ENCODE assay signal across 8 cellular contexts in the genomic region with DNA sequence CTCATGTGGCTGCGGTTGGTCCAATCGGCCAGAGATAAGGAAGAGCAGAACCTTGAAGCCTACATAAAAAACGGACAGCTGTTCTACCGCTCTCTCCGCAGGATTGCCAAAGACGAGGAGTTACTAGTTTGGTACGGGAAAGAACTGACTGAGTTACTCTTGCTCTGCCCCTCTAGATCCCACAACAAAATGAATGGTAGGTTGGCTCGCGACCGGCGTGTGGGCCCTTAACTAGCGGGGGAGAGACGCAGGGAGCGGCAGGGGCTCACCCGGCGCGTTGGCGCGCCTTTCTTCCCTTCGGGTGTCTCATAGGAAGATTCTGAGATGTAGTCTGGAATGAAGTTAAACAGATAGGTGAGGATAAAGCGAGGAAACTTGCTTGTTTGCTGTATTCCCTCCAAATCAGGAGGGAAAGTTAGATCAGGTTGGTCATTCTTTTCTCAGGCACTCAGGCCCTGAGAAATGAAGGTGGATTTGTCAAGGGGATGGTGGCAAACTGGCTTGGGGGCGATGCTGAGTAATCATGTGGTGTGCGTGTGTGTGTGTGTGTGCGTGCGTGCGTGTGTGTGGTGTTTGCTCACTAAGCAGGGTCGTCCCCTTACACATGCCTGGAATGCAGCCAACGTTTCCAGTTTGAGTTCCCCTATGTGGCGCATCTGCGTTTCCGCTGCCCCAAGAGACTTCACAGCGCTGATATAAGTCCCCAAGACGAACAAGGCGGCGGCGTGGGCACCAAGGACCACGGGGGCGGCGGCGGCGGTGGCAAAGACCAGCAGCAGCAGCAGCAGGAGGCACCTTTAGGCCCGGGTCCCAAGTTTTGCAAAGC. TPM values are rescaled to one million over a fixed set of nuclear protein-coding genes. Genes with fewer than 3 reads are reported as not detected.
DNase-seq lines count a peak whose midpoint lies in the region; ATAC-seq and TF ChIP-seq lines count a peak whose summit lies in the region.

No MANE protein-coding gene starts in this region.

- intact Hi-C loops in dorsolateral prefrontal cortex (cut with DNase I): loop anchor here (2.0 to 10.0 kb wide), 3 partner anchors 15 to 1157 kb away; no protein-coding TSS in a partner anchor

- peak; percentile 18 for ATAC-seq in HG03460 (IDR thresholded peaks at IDR 0.05; ENCODE audit: unreplicated experiment)

- H3K27me3 ChIP-seq in dorsolateral prefrontal cortex (peaks cover 0 to 81% (median 37%) of the 10 kb centered on the region in 45 donors), mucosa of rectum (ENCODE audit: control insufficient read depth in 2 of 2, insufficient read depth in 2 of 2, low read length in 2 of 2) (peaks cover 29 to 45% of the 10 kb centered on the region in 2 donors), stomach smooth muscle (ENCODE audit: control insufficient read depth in 1 of 2, insufficient read depth in 2 of 2, low read length in 2 of 2) (no peaks in the 10 kb centered on the region)

- DNase-seq in SIG-M5 treated with dmso at 0.1 percent for 504 hours (lab: John Stamatoyannopoulos, UW; ENCODE audit: unreplicated experiment) (peak; percentile 41), SIG-M5 (lab: John Stamatoyannopoulos, UW) (no peak), dorsolateral prefrontal cortex (peak in 2 of 10 donors; percentile 22 to 34), dedifferentiated amniotic fluid mesenchymal stem cell (ENCODE audit: extremely low spot score) (no peak)
- peak; percentile 50 for DNase-seq in activated CD4-positive, alpha-beta T cell treated with anti-CD3 and anti-CD28 coated beads for 1 hour

- no peaks in the 10 kb centered on the region for H3K9me3 ChIP-seq in mucosa of rectum (ENCODE audit: control insufficient read depth in 2 of 2, low read length in 2 of 2)
- H3K9me3 ChIP-seq in stomach smooth muscle (ENCODE audit: control insufficient read depth in 2 of 2, low read length in 2 of 2): no peaks in the 10 kb centered on the region

- peaks cover 2 to 13% of the 10 kb centered on the region in 2 donors for H3K4me1 ChIP-seq in mucosa of rectum (ENCODE audit: control insufficient read depth in 2 of 2, insufficient read depth in 2 of 2, low read length in 2 of 2)
- H3K4me1 ChIP-seq in stomach smooth muscle (ENCODE audit: control insufficient read depth, insufficient read depth, low read length): peaks cover 25% of the 10 kb centered on the region

- H3K36me3 ChIP-seq in mucosa of rectum (ENCODE audit: control insufficient read depth in 2 of 2, insufficient read depth in 2 of 2, low read length in 2 of 2) (no peaks in the 10 kb centered on the region), stomach smooth muscle (ENCODE audit: control insufficient read depth in 2 of 2, insufficient read depth in 2 of 2, low read length in 2 of 2) (peaks cover 3 to 4% of the 10 kb centered on the region in 2 donors)

- H3K4me3 ChIP-seq in dorsolateral prefrontal cortex (peak overlapping the region; percentile 22 to 80 (median 54)), mucosa of rectum (ENCODE audit: low read length in 2 of 2) (peak overlapping the region; percentile 31 to 66), stomach smooth muscle (ENCODE audit: low read length in 2 of 2) (peak overlapping the region; percentile 74 to 80)

- H3K27ac ChIP-seq in dorsolateral prefrontal cortex: peak overlapping the region in 49 of 59 donors; percentile 2 to 94 (median 78)
- H3K27ac ChIP-seq in mucosa of rectum (ENCODE audit: low read depth in 2 of 2, low read length in 2 of 2): peak overlapping the region in 1 of 2 donors; percentile 58
- H3K27ac ChIP-seq in stomach smooth muscle (ENCODE audit: low read length): peak overlapping the region; percentile 84

- no peak for TF ChIP-seq CTCF in dorsolateral prefrontal cortex (IDR thresholded peaks at IDR 0.05 in 54 of 56, conservative IDR thresholded peaks at IDR 0.05 in 2 of 56; ENCODE audit: low read depth in 1 of 56, partially characterized antibody in 56 of 56)

- peak overlapping the region in 1 of 2 donors; percentile 66 for H3K9ac ChIP-seq in mucosa of rectum (ENCODE audit: low read depth in 1 of 2, low read length in 2 of 2)
- H3K9ac ChIP-seq in stomach smooth muscle (ENCODE audit: low read length in 2 of 2): peak overlapping the region; percentile 42 to 71

RNA-seq across cellular contexts. Expression of a gene that starts 4.2 kb away (rescaled TPM):
- total RNA-seq in dorsolateral prefrontal cortex: 10 to 100 TPM; 24.7 to 79.2 (median 50.1) TPM

Comparison
In these comparisons a context has a peak if more than half of its experiments do, and no peak if none do; other contexts are left out.
1. DNase-seq: peak in SIG-M5 treated with dmso at 0.1 percent for 504 hours (single experiment) and activated CD4-positive, alpha-beta T cell treated with anti-CD3 and anti-CD28 coated beads for 1 hour (single experiment); none in SIG-M5 (single experiment) and dedifferentiated amniotic fluid mesenchymal stem cell (single experiment).
2. Peak in every context shown above with its lines, with median percentiles within 50 percentile points of each other: H3K4me3 ChIP-seq.